ENCODE assay signal across 8 cellular contexts in the genomic region with DNA sequence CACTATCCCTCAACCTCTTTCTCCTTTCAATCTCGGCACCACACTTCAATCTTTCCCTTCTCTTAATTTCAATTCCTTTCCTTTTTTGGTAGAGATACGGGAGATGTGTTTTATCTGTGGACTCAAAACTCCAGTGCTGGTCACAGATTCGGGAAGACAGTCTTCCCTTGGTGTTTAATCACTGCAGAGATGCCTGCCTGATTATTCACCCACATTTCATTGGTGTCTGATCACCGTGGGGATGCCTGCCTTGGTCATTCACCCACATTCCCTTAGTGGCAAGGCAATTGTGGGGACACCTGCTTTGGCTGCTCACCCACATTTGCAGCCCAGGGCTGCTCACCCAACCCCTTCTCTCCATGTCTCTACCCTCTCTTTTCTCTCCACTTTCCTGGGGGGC. TPM values are rescaled to one million over a fixed set of nuclear protein-coding genes. Genes with fewer than 3 reads are reported as not detected.
DNase-seq lines count a peak whose midpoint lies in the region; FAIRE-seq and TF ChIP-seq lines count a peak whose summit lies in the region.
"Not testable (repeated sequence)": the region's sequence is repeated elsewhere in the genome, so short reads cannot be mapped to it uniquely, and the experiment has no call there.

No MANE protein-coding gene starts in this region.

- H4K91ac ChIP-seq in mesenchymal stem cell (ENCODE audit: low read length), result not testable (repeated sequence)

- not testable (repeated sequence) for TF ChIP-seq POLR2A in esophagus squamous epithelium (IDR thresholded peaks at IDR 0.05); uterus (IDR thresholded peaks at IDR 0.05)

- H2AFZ ChIP-seq in mesenchymal stem cell (ENCODE audit: low read depth, low read length), result not testable (repeated sequence)

- H4K8ac ChIP-seq in mesenchymal stem cell (ENCODE audit: low read length), result peak overlapping the region; percentile 54

- peaks cover 43% of the 10 kb centered on the region for H3K4me1 Mint-ChIP-seq in Calu3 (ENCODE audit: low read depth, unreplicated experiment)

- H2BK15ac ChIP-seq in mesenchymal stem cell (ENCODE audit: low read depth, poor library complexity, severe bottlenecking), result not testable (repeated sequence)

- not testable (repeated sequence) for H2BK120ac ChIP-seq in mesenchymal stem cell (ENCODE audit: low read depth, low read length)

- CTCF ChIA-PET in Calu3 (lab: Charles Lee), result not testable (repeated sequence)

- H3K4me1 ChIP-seq in HUES6 (ENCODE audit: control insufficient read depth, insufficient read depth, low read length) (peaks cover 16% of the 10 kb centered on the region), esophagus squamous epithelium (peaks cover 16 to 61% (median 20%) of the 10 kb centered on the region in 3 donors), mesenchymal stem cell (ENCODE audit: control insufficient read depth, insufficient read depth, low read depth, low read length) (peaks cover 10% of the 10 kb centered on the region), uterus (peaks cover 6 to 13% of the 10 kb centered on the region in 2 donors)

- peak overlapping the region; percentile 50; the same call in 1 of the 2 replicates for H3K4me3 ChIP-seq in HUES6 (ENCODE audit: low read depth, low read length)
- H3K4me3 ChIP-seq in bronchial epithelial cell (ENCODE audit: low read depth, low read length); esophagus squamous epithelium; mesenchymal stem cell (ENCODE audit: insufficient read depth in 1 of 2, low read depth in 1 of 2, low read length in 2 of 2); uterus: not testable (repeated sequence)

- not testable (repeated sequence) for H3K9me3 Mint-ChIP-seq in Calu3 (ENCODE audit: low read depth, unreplicated experiment)

- H2AK5ac ChIP-seq in mesenchymal stem cell (ENCODE audit: low read length, severe bottlenecking), result peak overlapping the region; percentile 54

- H2BK12ac ChIP-seq in mesenchymal stem cell (ENCODE audit: low read length in 2 of 2), result peak overlapping the region in 1 of 2 experiments; percentile 48

- not testable (repeated sequence) for BruUV-seq in Calu3 (replicated peaks; lab: Mats Ljungman, UMichigan)

- not testable (repeated sequence) for H3K27ac ChIP-seq in HUES6 (ENCODE audit: low read depth, low read length)
- H3K27ac ChIP-seq in VCaP, result peak overlapping the region; percentile 93
- H3K27ac ChIP-seq in esophagus squamous epithelium, result peak overlapping the region in 3 of 4 donors; percentile 9 to 90 (median 17)
- H3K27ac ChIP-seq in mesenchymal stem cell (ENCODE audit: low read length, poor library complexity, severe bottlenecking), result peak overlapping the region; percentile 87
- peak overlapping the region; percentile 76 to 90 for H3K27ac ChIP-seq in uterus

- not testable (repeated sequence) for TF ChIP-seq CTCF in Calu3 (IDR thresholded peaks at IDR 0.05; ENCODE audit: unreplicated experiment); VCaP (conservative IDR thresholded peaks at IDR 0.05); bronchial epithelial cell (IDR thresholded peaks at IDR 0.05; ENCODE audit: insufficient read depth, low read length, severe bottlenecking); esophagus squamous epithelium (IDR thresholded peaks at IDR 0.05); uterus (IDR thresholded peaks at IDR 0.05)

- DNase-seq in Calu3; esophagus squamous epithelium (lab: John Stamatoyannopoulos, UW); mesenchymal stem cell; uterus: not testable (repeated sequence)
- peak; percentile 16 for DNase-seq in bronchial epithelial cell (ENCODE audit: low read depth)
- peak; percentile 59 for DNase-seq in renal cortical epithelial cell (ENCODE audit: low read depth)

- H3K79me1 ChIP-seq in mesenchymal stem cell (replicated peaks; ENCODE audit: low read length, poor library complexity, severe bottlenecking), result not testable (repeated sequence)

- not testable (repeated sequence) for H3K14ac ChIP-seq in mesenchymal stem cell (ENCODE audit: low read length in 2 of 2)

- H3K4me3 Mint-ChIP-seq in Calu3 (ENCODE audit: low read depth, unreplicated experiment), result not testable (repeated sequence)

- H3K36me3 ChIP-seq in HUES6 (ENCODE audit: control insufficient read depth, insufficient read depth, low read length), result peaks cover 26% of the 10 kb centered on the region; the same call in 1 of the 2 replicates
- not testable (repeated sequence) for H3K36me3 ChIP-seq in bronchial epithelial cell (ENCODE audit: control insufficient read depth, insufficient read depth, low read length); esophagus squamous epithelium; mesenchymal stem cell (ENCODE audit: control insufficient read depth in 1 of 2, insufficient read depth in 2 of 2, low read depth in 1 of 2, low read length in 2 of 2); uterus

- not testable (repeated sequence) for H3K36me3 Mint-ChIP-seq in Calu3 (ENCODE audit: insufficient read depth, unreplicated experiment)

- intact Hi-C loops in Calu3 (cut with micrococcal nuclease; ENCODE audit: unreplicated experiment); esophagus squamous epithelium (cut with DNase I); uterus (cut with DNase I; ENCODE audit: low total_unique reads): not testable (repeated sequence)

- H3K9ac ChIP-seq in HUES6 (ENCODE audit: low read length), result peak overlapping the region; percentile 78
- peak overlapping the region; percentile 90 for H3K9ac ChIP-seq in mesenchymal stem cell (ENCODE audit: low read length)

- not testable (repeated sequence) for FAIRE-seq in bronchial epithelial cell (lab: Jason Lieb, UNC)

- peak overlapping the region; percentile 34 for H3K4me2 ChIP-seq in mesenchymal stem cell (ENCODE audit: low read length, poor library complexity, severe bottlenecking)

- not testable (repeated sequence) for H2BK5ac ChIP-seq in mesenchymal stem cell (ENCODE audit: low read depth, low read length, poor library complexity, severe bottlenecking)

- peak overlapping the region in 1 of 2 experiments; percentile 68 for H3K18ac ChIP-seq in mesenchymal stem cell (ENCODE audit: low read depth in 1 of 2, low read length in 2 of 2)

- H3K27ac Mint-ChIP-seq in Calu3 (ENCODE audit: unreplicated experiment), result peak overlapping the region; percentile 40

- not testable (repeated sequence) for H3K27me3 Mint-ChIP-seq in Calu3 (ENCODE audit: unreplicated experiment)

- not testable (repeated sequence) for H3K23ac ChIP-seq in mesenchymal stem cell (ENCODE audit: low read length in 2 of 2)

- not testable (repeated sequence) for H3K4ac ChIP-seq in mesenchymal stem cell (ENCODE audit: low read depth in 1 of 2, low read length in 2 of 2)

- WGBS in esophagus squamous epithelium, 2 donors, result 71 to 84% methylated on average over 4 of the region's 4 CpGs
- 67% methylated on average over 4 of the region's 4 CpGs for WGBS in mesenchymal stem cell

- H3K9me3 ChIP-seq in HUES6 (ENCODE audit: control insufficient read depth, insufficient read depth, low read depth, low read length), result peaks cover 25% of the 10 kb centered on the region; the same call in 1 of the 2 replicates
- H3K9me3 ChIP-seq in esophagus squamous epithelium; mesenchymal stem cell (ENCODE audit: control insufficient read depth, low read length); uterus: not testable (repeated sequence)

- not testable (repeated sequence) for H3K27me3 ChIP-seq in HUES6 (ENCODE audit: control insufficient read depth, insufficient read depth, low read length); bronchial epithelial cell (ENCODE audit: control insufficient read depth, insufficient read depth, low read length); esophagus squamous epithelium; mesenchymal stem cell (ENCODE audit: control insufficient read depth in 1 of 2, insufficient read depth in 1 of 2, low read length in 2 of 2); uterus

RNA-seq across cellular contexts. Expression of gene IFIT2, which starts 16.5 kb away (rescaled TPM):
- total RNA-seq in Calu3 (2022) (40.8 and 139 TPM in 2 replicates), bronchial epithelial cell (0.13 and 0.26 TPM in 2 replicates), esophagus squamous epithelium (1 to 10 TPM in 2 of 4 donors, under 1 TPM in 2; 0.26 to 3.0 (median 1.5) TPM), renal cortical epithelial cell (7.2 and 20.7 TPM in 2 replicates), uterus (10 to 100 TPM in 1 of 4 donors, 1 to 10 TPM in 3; 1.5 to 17.7 (median 6.1) TPM)
- 4.6 TPM for polyA plus RNA-seq in mesenchymal stem cell (2013, experiment 1 of 2)
- polyA plus RNA-seq in mesenchymal stem cell (2013, experiment 2 of 2), result 4.7 TPM

RNA-seq across cellular contexts. Expression of gene LIPA, which starts 33.7 kb away (rescaled TPM):
- 66.7 and 127 TPM in 2 replicates for total RNA-seq in Calu3 (2022)
- total RNA-seq in bronchial epithelial cell, result 13.6 and 20.8 TPM in 2 replicates
- 10 to 100 TPM; 19.9 to 64.1 (median 28.8) TPM for total RNA-seq in esophagus squamous epithelium
- 180 TPM for polyA plus RNA-seq in mesenchymal stem cell (2013, experiment 1 of 2)
- 188 TPM for polyA plus RNA-seq in mesenchymal stem cell (2013, experiment 2 of 2)
- 50.4 and 78.7 TPM in 2 replicates for total RNA-seq in renal cortical epithelial cell
- 10 to 100 TPM; 40.0 to 63.1 (median 46.9) TPM for total RNA-seq in uterus

RNA-seq across cellular contexts. Expression of gene IFIT3, which starts 42.5 kb away (rescaled TPM):
- total RNA-seq in Calu3 (2022) (45.2 and 153 TPM in 2 replicates), bronchial epithelial cell (0.13 and 0.26 TPM in 2 replicates), esophagus squamous epithelium (10 to 100 TPM in 1 of 4 donors, 1 to 10 TPM in 3; 1.0 to 14.6 (median 4.2) TPM), renal cortical epithelial cell (12.8 and 61.6 TPM in 2 replicates), uterus (10 to 100 TPM in 2 of 4 donors, 1 to 10 TPM in 2; 6.9 to 25.3 (median 15.6) TPM)
- polyA plus RNA-seq in mesenchymal stem cell (2013, experiment 1 of 2), result 29.1 TPM
- 30.3 TPM for polyA plus RNA-seq in mesenchymal stem cell (2013, experiment 2 of 2)
